19 cellular contexts compared by ENCODE assay signal in genomic region chr5:1038417-1039209, GRCh38. TPM values are rescaled to one million over a fixed set of nuclear protein-coding genes. Genes with fewer than 3 reads are reported as not detected.
"Had no signal": no experiment of that assay in that cellular context is flagged by ENCODE, and none has a peak within 500 bp of the region (broad histone marks: within the 10 kb centered on the region; RNA-seq: fewer than 3 reads in every experiment).

No MANE protein-coding gene starts in this region.

- H3K27me3 ChIP-seq: ascending aorta, breast epithelium, heart left ventricle, thyroid gland, vagina had no signal

- ATAC-seq: activated T-helper 17 cell treated with anti-CD3 and anti-CD28 coated beads, Interleukin-2, amount 50 U/mL, for 72 hours; gastrocnemius medialis; heart left ventricle; left lobe of liver; natural killer cell treated with Interleukin-12 subunit alpha and Interleukin-12 subunit beta and Interleukin-15 and Interleukin-18, amount 100 ng/mL, for 72 hours; sciatic nerve had no signal

- H3K9me3 ChIP-seq: ascending aorta, breast epithelium, gastrocnemius medialis, heart left ventricle, prostate gland, thyroid gland, vagina had no signal

- H3K36me3 ChIP-seq: ascending aorta, breast epithelium, gastrocnemius medialis, prostate gland, thyroid gland, vagina had no signal

- H3K4me1 Mint-ChIP-seq: endodermal cell had no signal

- H3K27ac Mint-ChIP-seq: activated T-helper 17 cell treated with anti-CD3 and anti-CD28 coated beads, Interleukin-2, amount 50 U/mL, for 72 hours; endodermal cell; natural killer cell treated with Interleukin-12 subunit alpha and Interleukin-12 subunit beta and Interleukin-15 and Interleukin-18, amount 100 ng/mL, for 72 hours had no signal

- FAIRE-seq: islet of Langerhans had no signal

- H3K4me3 ChIP-seq: ascending aorta, breast epithelium, gastrocnemius medialis, heart left ventricle, prostate gland, thyroid gland, vagina had no signal

- H3K27ac ChIP-seq: ascending aorta, breast epithelium, gastrocnemius medialis, heart left ventricle, prostate gland, thyroid gland, vagina had no signal

- H3K4me1 ChIP-seq: ascending aorta, breast epithelium, gastrocnemius medialis, heart left ventricle, prostate gland, thyroid gland, vagina had no signal

- H3K4me3 Mint-ChIP-seq: activated T-helper 17 cell treated with anti-CD3 and anti-CD28 coated beads, Interleukin-2, amount 50 U/mL, for 72 hours; endodermal cell; natural killer cell treated with Interleukin-12 subunit alpha and Interleukin-12 subunit beta and Interleukin-15 and Interleukin-18, amount 100 ng/mL, for 72 hours had no signal

- H3K27me3 Mint-ChIP-seq: natural killer cell treated with Interleukin-12 subunit alpha and Interleukin-12 subunit beta and Interleukin-15 and Interleukin-18, amount 100 ng/mL, for 72 hours had no signal

- DNase-seq: activated CD4-positive, alpha-beta T cell treated with anti-CD3 and anti-CD28 coated beads, Interleukin-2, amount 50 U/mL, for 1 hour; activated naive CD4-positive, alpha-beta T cell treated with Interleukin-2 at 50 U/mL for 16 hours; activated T-cell treated with anti-CD3 and anti-CD28 coated beads for 4 hours; endodermal cell; gastrocnemius medialis; occipital lobe; stimulated activated CD4-positive, alpha-beta T cell treated with anti-CD3 and anti-CD28 coated beads, Interleukin-1b, Interleukin-23, amount 100 ng/mL, for 48 hours; thyroid gland had no signal

RNA-seq across cellular contexts. Expression of gene NKD2, which starts 30.0 kb away (rescaled TPM):
- total RNA-seq: epithelial cell of proximal tubule, gastrocnemius medialis had no signal
